2 cellular contexts compared by ENCODE assay signal in the genomic region with DNA sequence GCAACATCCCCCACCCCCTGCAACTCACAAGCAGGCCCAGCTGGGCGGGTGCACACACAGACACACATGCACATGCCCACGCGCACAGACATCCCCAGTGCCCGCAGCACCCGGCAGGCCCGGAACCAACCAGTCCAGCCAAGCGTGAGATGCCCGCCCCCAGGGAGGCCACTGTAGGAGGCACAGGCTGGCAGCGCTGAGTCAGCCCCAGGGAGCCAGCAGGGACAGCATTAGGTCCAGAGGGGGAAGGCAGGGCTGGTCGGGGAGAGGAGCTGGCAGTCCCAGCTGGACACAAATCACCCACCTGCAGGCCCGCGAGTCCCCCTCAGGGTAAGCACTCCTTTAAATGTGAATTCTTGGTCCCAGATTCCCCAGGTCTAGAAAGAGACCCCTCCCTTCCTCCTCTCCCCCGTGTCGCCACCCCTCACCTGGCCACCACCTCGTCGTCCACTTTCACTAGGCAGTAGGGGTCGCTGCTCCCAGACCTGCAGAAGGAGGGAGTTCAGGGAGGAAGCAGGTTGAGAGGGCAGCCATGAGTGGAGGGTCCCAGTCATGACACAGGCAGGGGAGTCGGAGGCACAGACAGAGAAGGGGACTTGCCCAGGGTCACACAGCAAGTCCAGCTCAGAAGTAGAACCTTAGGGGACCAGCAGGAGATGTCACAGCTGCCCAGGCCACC.
TF ChIP-seq lines count a peak whose summit lies in the region.

No MANE protein-coding gene starts in this region.

TF ChIP-seq in HCT116, 20 proteins besides CTCF, POLR2A, EP300 and RAD21:
- no peak for TF ChIP-seq EZH2phosphoT487 (IDR thresholded peaks at IDR 0.05; ENCODE audit: borderline replicate concordance)
- TF ChIP-seq ZFX (IDR thresholded peaks at IDR 0.05): no peak
- no peak for TF ChIP-seq EGR1 (IDR thresholded peaks at IDR 0.05; ENCODE audit: low read depth)
- no peak for TF ChIP-seq ELF1 (IDR thresholded peaks at IDR 0.05; ENCODE audit: borderline replicate concordance, low read depth)
- no peak for TF ChIP-seq EZH2 (IDR thresholded peaks at IDR 0.05)
- no peak for TF ChIP-seq SP1 (IDR thresholded peaks at IDR 0.05; ENCODE audit: low read depth)
- no peak for TF ChIP-seq SIN3A (IDR thresholded peaks at IDR 0.05; ENCODE audit: low read depth)
TF ChIP-seq in HCT116: peak in this region for 0.

TF ChIP-seq in HepG2, 621 proteins besides CTCF, POLR2A, EP300 and RAD21:
- TF ChIP-seq ZNF674 (CRISPR knock-in tag; IDR thresholded peaks at IDR 0.05; ENCODE audit: low read depth) (no peak), YY1 (IDR thresholded peaks at IDR 0.05; ENCODE audit: insufficient read depth, insufficient replicate concordance, low read depth, low read length) (peak; percentile 32)
